ENCODE assay signal across 24 cellular contexts in genomic region chr21:27837933-27838332, GRCh38.
DNase-seq lines count a peak whose midpoint lies in the region; ATAC-seq and TF ChIP-seq lines count a peak whose summit lies in the region.
"Had no signal": no experiment of that assay in that cellular context is flagged by ENCODE, and none has a peak within 500 bp of the region (broad histone marks: within the 10 kb centered on the region; RNA-seq: fewer than 3 reads in every experiment).

No MANE protein-coding gene starts in this region.

- in situ Hi-C loops in HAP-1 (cut with MboI; ENCODE audit: low sequenced_read_pairs), result no loop called here

- H3K4me1 ChIP-seq in heart left ventricle, result no peaks in the 10 kb centered on the region
- H3K4me1 ChIP-seq in HAP-1, result no peaks in the 10 kb centered on the region
- H3K4me1 ChIP-seq: BLaER1 had no signal

- H3K36me3 ChIP-seq in heart left ventricle (no peaks in the 10 kb centered on the region), HAP-1 (replicated peaks) (no peaks in the 10 kb centered on the region)
- H3K36me3 ChIP-seq: BLaER1 had no signal

- no peaks in the 10 kb centered on the region for H3K27me3 ChIP-seq in heart left ventricle
- no peaks in the 10 kb centered on the region for H3K27me3 ChIP-seq in HAP-1 (ENCODE audit: low read depth)
- H3K27me3 ChIP-seq: BLaER1 had no signal

- H3K4me3 ChIP-seq in heart left ventricle (no peak overlapping the region), HAP-1 (no peak overlapping the region)
- H3K4me3 ChIP-seq: BLaER1 had no signal

- peak; percentile 92 for ATAC-seq in Right ventricle myocardium superior (ENCODE audit: poor library complexity)
- ATAC-seq in heart left ventricle, result peak in 3 of 4 donors; percentile 37 to 61 (median 53)
- peak; percentile 93 for ATAC-seq in sciatic nerve
- ATAC-seq in GM21786 (IDR thresholded peaks at IDR 0.05; ENCODE audit: unreplicated experiment), result no peak
- no peak for ATAC-seq in HG03521 (IDR thresholded peaks at IDR 0.05; ENCODE audit: unreplicated experiment)

- intact Hi-C loops in Right ventricle myocardium superior (cut with DNase I) (no loop called here), cardiac septum (cut with DNase I) (no loop called here), heart left ventricle (cut with DNase I) (no loop called here), sciatic nerve (cut with DNase I) (no loop called here)

- H3K9me3 ChIP-seq in heart left ventricle (peaks cover 0 to 13% (median 0%) of the 10 kb centered on the region in 12 donors), HAP-1 (no peaks in the 10 kb centered on the region)
- H3K9me3 ChIP-seq: BLaER1, SK-N-SH had no signal

- 14 to 45% (median 27%) methylated on average over 1 of the region's 1 CpG for WGBS in heart left ventricle, 4 donors

- TF ChIP-seq CTCF in heart left ventricle (IDR thresholded peaks at IDR 0.05), result no peak

- no peak for DNase-seq in Right ventricle myocardium superior
- DNase-seq in cardiac septum (ENCODE audit: low spot score), result no peak
- peak in 1 of 5 donors; percentile 18 for DNase-seq in heart left ventricle
- no peak for DNase-seq in sciatic nerve (ENCODE audit: low spot score)
- no peak for DNase-seq in HAP-1 (ENCODE audit: low spot score in 2 of 2)
- DNase-seq: 8988T; CD4-positive, CD25-positive, alpha-beta regulatory T cell; COR-L47; DMS53; GOT3; HCEC 1CT; MM.1S; NCI-H1417; NCI-H1694; NCI-H2029 treated with DMSO at 0.1 percent for 48 hours; NCI-H2227 treated with DMSO at 0.1 percent for 48 hours; NCI-H526 treated with DMSO at 0.1 percent for 48 hours; SIG-M5; SK-N-SH had no signal

- TF ChIP-seq POLR2A in heart left ventricle (IDR thresholded peaks at IDR 0.05), result no peak

- peak overlapping the region in 6 of 12 donors; percentile 3 to 56 (median 26) for H3K27ac ChIP-seq in heart left ventricle
- H3K27ac ChIP-seq: BLaER1, KMS-11, RWPE1 had no signal

Comparison
In these comparisons a context has a peak if more than half of its experiments do, and no peak if none do; other contexts are left out.
1. ATAC-seq: peak in Right ventricle myocardium superior (single experiment), heart left ventricle (3 of 4) and sciatic nerve (single experiment); none in GM21786 (single experiment) and HG03521 (single experiment).